Comparison of ENCODE assay signal across 1 cellular context in genomic region chr5:107381189-107381856, GRCh38.
TF ChIP-seq lines count a peak whose summit lies in the region.

No MANE protein-coding gene starts in this region.

TF ChIP-seq in GM23338, 12 proteins besides CTCF, POLR2A, EP300 and RAD21 (continued from another document):
- TF ChIP-seq REST (IDR thresholded peaks at IDR 0.05; ENCODE audit: unreplicated experiment), result no peak
- TF ChIP-seq ETS1 (IDR thresholded peaks at IDR 0.05), result no peak
- TF ChIP-seq ZNF331 (CRISPR knock-in tag; IDR thresholded peaks at IDR 0.05; ENCODE audit: low read depth), result no peak
